14 cellular contexts compared by ENCODE assay signal in genomic region chr2:40431600-40431955, GRCh38. TPM values are rescaled to one million over a fixed set of nuclear protein-coding genes. Genes with fewer than 3 reads are reported as not detected.
DNase-seq lines count a peak whose midpoint lies in the region; ATAC-seq, FAIRE-seq and TF ChIP-seq lines count a peak whose summit lies in the region.
"Had no signal": no experiment of that assay in that cellular context is flagged by ENCODE, and none has a peak within 500 bp of the region (broad histone marks: within the 10 kb centered on the region; RNA-seq: fewer than 3 reads in every experiment).

No MANE protein-coding gene starts in this region.

- intact Hi-C loops in right lobe of liver (cut with DNase I): no loop called here
- intact Hi-C loops in HepG2 (cut with micrococcal nuclease; ENCODE audit: unreplicated experiment): no loop called here

- 24% methylated on average over 3 of the region's 3 CpGs for WGBS in right lobe of liver (ENCODE audit: insufficient coverage, low coverage, low lambda C conversion rate, missing lambda C conversion rate)
- 0% methylated on average over 3 of the region's 3 CpGs for WGBS in HepG2 (ENCODE audit: low lambda C conversion rate)

- no peak for FAIRE-seq in HepG2 (lab: Jason Lieb, UNC)

- no peak overlapping the region for H3K9ac ChIP-seq in HepG2 (ENCODE audit: insufficient read depth, low read depth, low read length)

- no peak overlapping the region for H2AFZ ChIP-seq in HepG2 (ENCODE audit: low read length)

- DNase-seq in right lobe of liver (no peak), HepG2 (ENCODE audit: low spot score) (no peak), brain microvascular endothelial cell (peak; percentile 29), medulla oblongata (ENCODE audit: extremely low spot score) (peak; percentile 73), DMS 273 (lab: John Stamatoyannopoulos, UW; ENCODE audit: unreplicated experiment) (no peak), HAP-1 (ENCODE audit: low spot score in 2 of 2) (no peak)
- DNase-seq in activated T-cell treated with anti-CD3 and anti-CD28 coated beads, Interleukin-2, amount 50 U/mL, for 1 hour: no peak
- DNase-seq: activated CD8-positive, alpha-beta T cell treated with anti-CD3 and anti-CD28 coated beads for 36 hours; NK-92 treated with Interleukin-12 subunit alpha and Interleukin-12 subunit beta, amount 100 ng/mL, for 24 hours; retina had no signal

- TF ChIP-seq POLR2A in right lobe of liver (IDR thresholded peaks at IDR 0.05): no peak
- TF ChIP-seq POLR2A in HepG2 (IDR thresholded peaks at IDR 0.05; ENCODE audit: insufficient read depth in 1 of 2, low read depth in 2 of 2, low read length in 2 of 2): no peak

- no peaks in the 10 kb centered on the region for H3K36me3 ChIP-seq in right lobe of liver
- H3K36me3 ChIP-seq in HepG2 (replicated peaks in 1 of 2; ENCODE audit: control insufficient read depth in 1 of 2, insufficient read depth in 2 of 2, low read length in 2 of 2): no peaks in the 10 kb centered on the region
- H3K36me3 ChIP-seq in brain microvascular endothelial cell (replicated peaks): no peaks in the 10 kb centered on the region
- H3K36me3 ChIP-seq in HAP-1 (replicated peaks): no peaks in the 10 kb centered on the region

- H3K4me1 ChIP-seq in right lobe of liver: no peaks in the 10 kb centered on the region
- H3K4me1 ChIP-seq in HepG2 (ENCODE audit: insufficient read depth, low read length): no peaks in the 10 kb centered on the region
- no peaks in the 10 kb centered on the region for H3K4me1 ChIP-seq in HAP-1
- H3K4me1 ChIP-seq: body of pancreas had no signal

- CTCF ChIA-PET in HepG2 (lab: Yijun Ruan, JAX; ENCODE audit: low intra/inter-chr PET ratio, low total read pairs): no interaction called here

- no TSS peak for BruUV-seq in HepG2 (replicated peaks; lab: Mats Ljungman, UMichigan)

- no peak for TF ChIP-seq RAD21 in HepG2 (CRISPR knock-in tag; IDR thresholded peaks at IDR 0.05)

- no peaks in the 10 kb centered on the region for H4K20me1 ChIP-seq in HepG2 (ENCODE audit: insufficient read depth, low read length)

- POLR2A ChIA-PET in HepG2 (lab: Yijun Ruan, JAX): no interaction called here

- H3K4me2 ChIP-seq in HepG2 (ENCODE audit: low read depth, low read length): no peak overlapping the region
- H3K4me2 ChIP-seq: A549 had no signal

- in situ Hi-C loops in HepG2 (cut with HindIII; ENCODE audit: extremely low pct_ligation_motif_present, low pct_unique_long_range_greater_than_20kb) (no loop called here), brain microvascular endothelial cell (cut with HindIII; ENCODE audit: low pct_ligation_motif_present, low sequenced_read_pairs) (no loop called here), HAP-1 (cut with MboI; ENCODE audit: low sequenced_read_pairs) (no loop called here)

- no peaks in the 10 kb centered on the region for H3K9me3 ChIP-seq in right lobe of liver
- no peaks in the 10 kb centered on the region for H3K9me3 ChIP-seq in HepG2 (ENCODE audit: low read length)
- no peaks in the 10 kb centered on the region for H3K9me3 ChIP-seq in HAP-1
- H3K9me3 ChIP-seq: A549, body of pancreas had no signal

- no peak overlapping the region for H3K27ac ChIP-seq in right lobe of liver
- no peak overlapping the region for H3K27ac ChIP-seq in HepG2 (ENCODE audit: extremely low read length, insufficient read depth, low read length)
- H3K27ac ChIP-seq in brain microvascular endothelial cell: no peak overlapping the region
- H3K27ac ChIP-seq: body of pancreas had no signal

- H3K79me2 ChIP-seq in HepG2 (ENCODE audit: insufficient read depth, low read length): no peaks in the 10 kb centered on the region

- H3K27me3 ChIP-seq in right lobe of liver: no peaks in the 10 kb centered on the region
- no peaks in the 10 kb centered on the region for H3K27me3 ChIP-seq in HepG2 (ENCODE audit: control insufficient read depth in 1 of 2, insufficient read depth in 2 of 2, low read length in 2 of 2)
- H3K27me3 ChIP-seq in brain microvascular endothelial cell (replicated peaks): no peaks in the 10 kb centered on the region
- H3K27me3 ChIP-seq in HAP-1 (ENCODE audit: low read depth): no peaks in the 10 kb centered on the region
- H3K27me3 ChIP-seq: body of pancreas had no signal

- TF ChIP-seq EP300 in HepG2 (IDR thresholded peaks at IDR 0.05; ENCODE audit: low read depth in 2 of 2, low read length in 2 of 2): no peak
- TF ChIP-seq EP300 in HepG2 (CRISPR knock-in tag; IDR thresholded peaks at IDR 0.05; ENCODE audit: borderline replicate concordance): no peak

- ATAC-seq in right lobe of liver: peak; percentile 56 to 73 (median 68)
- ATAC-seq in HepG2: no peak
- no peak for ATAC-seq in GM19452 (IDR thresholded peaks at IDR 0.05; ENCODE audit: unreplicated experiment)
- ATAC-seq: A549; activated CD8-positive, alpha-beta T cell treated with anti-CD3 and anti-CD28 coated beads for 36 hours; body of pancreas; stimulated activated effector memory CD8-positive, alpha-beta T cell treated with anti-CD3 and anti-CD28 coated beads, Interleukin-12 subunit alpha, Interleukin-12 subunit beta, amount 100 ng/mL, for 72 hours had no signal

- no peak overlapping the region for H3K4me3 ChIP-seq in right lobe of liver
- H3K4me3 ChIP-seq in HepG2 (replicated peaks in 1 of 3; ENCODE audit: insufficient read depth in 1 of 3, low read depth in 2 of 3, low read length in 3 of 3): no peak overlapping the region
- no peak overlapping the region for H3K4me3 ChIP-seq in brain microvascular endothelial cell (ENCODE audit: low read depth, low read length)
- H3K4me3 ChIP-seq in HAP-1: no peak overlapping the region
- H3K4me3 ChIP-seq: A549, body of pancreas had no signal

- TF ChIP-seq CTCF in right lobe of liver (IDR thresholded peaks at IDR 0.05) (no peak), HepG2 (CRISPR knock-in tag; IDR thresholded peaks at IDR 0.05) (no peak), brain microvascular endothelial cell (IDR thresholded peaks at IDR 0.05; ENCODE audit: low read depth, low read length, missing control alignments) (no peak)

TF ChIP-seq in HepG2, 621 proteins besides CTCF, POLR2A, EP300 and RAD21:
- TF ChIP-seq ZBTB7A (CRISPR knock-in tag; IDR thresholded peaks at IDR 0.05): no peak

RNA-seq across cellular contexts. Expression of gene SLC8A1, which starts 20.3 kb away (rescaled TPM):
- total RNA-seq in right lobe of liver (10 to 100 TPM in 1 of 6 experiments, 1 to 10 TPM in 5; 3.3 to 12.1 (median 4.9) TPM), HepG2 (2016; rRNA removed; fragmentation: Illumina TruSeq; extraction: Trizol) (not detected in 2 replicates)
- not detected in 2 replicates for total RNA-seq in HepG2 (2016; cell fraction: cytosol; rRNA removed; fragmentation: Illumina TruSeq; extraction: Trizol; ENCODE audit: low read depth)
- total RNA-seq in HepG2 (2016; cell fraction: insoluble cytoplasmic fraction; rRNA removed; fragmentation: Illumina TruSeq; extraction: Trizol): not detected in 2 replicates
- total RNA-seq in HepG2 (2016; cell fraction: membrane; rRNA removed; fragmentation: Illumina TruSeq; extraction: Trizol): not detected in 2 replicates
- not detected in 2 replicates for total RNA-seq in HepG2 (2016; cell fraction: nucleus; rRNA removed; fragmentation: Illumina TruSeq; extraction: Trizol)
- polyA plus RNA-seq in HepG2 (2011; rRNA removed): not detected in 2 replicates
- polyA plus RNA-seq in HepG2 (2011; cell fraction: cytosol; rRNA removed): not detected in 2 replicates
- polyA plus RNA-seq in HepG2 (2011; cell fraction: nucleus; rRNA removed): not detected in 2 replicates
- polyA plus RNA-seq in HepG2 (2012): not detected in 2 replicates
- polyA plus RNA-seq in HepG2 (2016; cell fraction: cytosol; fragmentation: Illumina TruSeq; extraction: Trizol; ENCODE audit: low read depth): not detected in 2 replicates
- polyA plus RNA-seq in HepG2 (2016; cell fraction: insoluble cytoplasmic fraction; fragmentation: Illumina TruSeq; extraction: Trizol; ENCODE audit: low read depth): not detected in 2 replicates
- polyA plus RNA-seq in HepG2 (2016; cell fraction: membrane; fragmentation: Illumina TruSeq; extraction: Trizol; ENCODE audit: low read depth): not detected in 2 replicates
- polyA plus RNA-seq in HepG2 (2016; cell fraction: nucleus; fragmentation: Illumina TruSeq; extraction: Trizol; ENCODE audit: insufficient read depth, low read depth): not detected in 2 replicates
- polyA minus RNA-seq in HepG2 (2011; rRNA and poly(A)+ RNA removed; ENCODE audit: low replicate concordance): under 0.01 TPM in 2 replicates
- polyA minus RNA-seq in HepG2 (2011; cell fraction: cytosol; rRNA and poly(A)+ RNA removed): not detected in 2 replicates
- not detected in 2 replicates for polyA minus RNA-seq in HepG2 (2011; cell fraction: nucleus; rRNA and poly(A)+ RNA removed)

Comparison
In these comparisons a context has a peak if more than half of its experiments do, and no peak if none do; other contexts are left out.
1. ATAC-seq: peak in right lobe of liver (4 of 4); none in HepG2 (single experiment) and GM19452 (single experiment).
2. DNase-seq: peak in brain microvascular endothelial cell (single experiment) and medulla oblongata (single experiment); none in right lobe of liver (0 of 3), HepG2 (single experiment), DMS 273 (single experiment), activated T-cell treated with anti-CD3 and anti-CD28 coated beads, Interleukin-2, amount 50 U/mL, for 1 hour (single experiment) and HAP-1 (0 of 2).